In genomic region chr4:143768007-143768591, GRCh38 we compare ENCODE assay signal across 18 cellular contexts.
DNase-seq lines count a peak whose midpoint lies in the region; ATAC-seq, FAIRE-seq and TF ChIP-seq lines count a peak whose summit lies in the region.
"Had no signal": no experiment of that assay in that cellular context is flagged by ENCODE, and none has a peak within 500 bp of the region (broad histone marks: within the 10 kb centered on the region; RNA-seq: fewer than 3 reads in every experiment).

No MANE protein-coding gene starts in this region.

- no peak overlapping the region for H3K27ac Mint-ChIP-seq in activated T-helper 1 cell treated with anti-CD3 and anti-CD28 coated beads, Interleukin-12 subunit alpha, Interleukin-12 subunit beta, Interleukin-2, Interleukin-4 antibody, amounts not matched to agents 30 ng/mL and 10 ng/mL and 1 ng/mL, durations not matched to agents 14 hours and 24 hours and 36 hours
- H3K27ac Mint-ChIP-seq: activated naive CD8-positive, alpha-beta T cell treated with anti-CD3 and anti-CD28 coated beads, Interleukin-2, amount 10 ng/mL, durations not matched to agents 7 days and 5 days; stimulated activated naive CD8-positive, alpha-beta T cell treated with anti-CD3 and anti-CD28 coated beads, Interleukin-15, Interleukin-2, amounts not matched to agents 100 ng/mL and 50 ng/mL, for 24 hours had no signal

- no TSS peak for BruUV-seq in HCT116 (replicated peaks; lab: Mats Ljungman, UMichigan)
- BruUV-seq in K562 (replicated peaks; lab: Mats Ljungman, UMichigan), result no TSS peak

- DNase-seq in HCT116 (ENCODE audit: low read depth, low spot score), result peak; percentile 45
- DNase-seq in K562 (ENCODE audit: extremely low read depth in 1 of 4, low spot score in 3 of 4), result no peak
- no peak for DNase-seq in left lung
- DNase-seq in activated T-helper 1 cell treated with anti-CD3 and anti-CD28 coated beads, Interleukin-12 subunit alpha, Interleukin-12 subunit beta, Interleukin-2, Interleukin-4 antibody, amounts not matched to agents 30 ng/mL and 10 ng/mL and 1 ng/mL, durations not matched to agents 14 hours and 24 hours and 36 hours (ENCODE audit: low spot score), result no peak
- DNase-seq: activated naive CD8-positive, alpha-beta T cell treated with anti-CD3 and anti-CD28 coated beads, Interleukin-2, amount 10 ng/mL, durations not matched to agents 7 days and 5 days; activated T-cell treated with anti-CD3 and anti-CD28 coated beads for 4 hours; AML-193; NCI-H187 treated with DMSO at 0.1 percent for 48 hours; NCI-H526 treated with DMSO at 0.1 percent for 48 hours; T-helper 2 cell had no signal

- no peaks in the 10 kb centered on the region for H3K27me3 ChIP-seq in ACC112 (ENCODE audit: insufficient read depth, low read length)
- H3K27me3 ChIP-seq in HCT116 (ENCODE audit: insufficient read depth, low read length), result no peaks in the 10 kb centered on the region
- no peaks in the 10 kb centered on the region for H3K27me3 ChIP-seq in K562 (ENCODE audit: control insufficient read depth in 2 of 2, insufficient read depth in 2 of 2, low read length in 2 of 2)
- no peaks in the 10 kb centered on the region for H3K27me3 ChIP-seq in left lung
- H3K27me3 ChIP-seq: neutrophil had no signal

- peak overlapping the region; percentile 33 for H3K4me3 ChIP-seq in ACC112 (ENCODE audit: low read depth, low read length)
- H3K4me3 ChIP-seq in HCT116 (replicated peaks in 1 of 2; ENCODE audit: low read depth in 1 of 2, low read length in 2 of 2), result peak overlapping the region in 1 of 2 experiments; percentile 5; a peak in 1 of 4 replicates
- H3K4me3 ChIP-seq in K562, result no peak overlapping the region
- no peak overlapping the region for H3K4me3 ChIP-seq in left lung
- H3K4me3 ChIP-seq: skin epidermis had no signal

- no peak for TF ChIP-seq EP300 in K562 (IDR thresholded peaks at IDR 0.05; ENCODE audit: low read length)

- H3K4me1 ChIP-seq in ACC112 (ENCODE audit: control insufficient read depth, insufficient read depth, low read length, unreplicated experiment) (peaks cover 9% of the 10 kb centered on the region), HCT116 (ENCODE audit: control insufficient read depth in 1 of 2, insufficient read depth in 2 of 2, low read length in 2 of 2) (peaks cover 0 to 8% of the 10 kb centered on the region in 2 experiments; a peak in 3 of 4 replicates), K562 (replicated peaks in 1 of 2; ENCODE audit: control insufficient read depth in 2 of 2, insufficient read depth in 2 of 2, low read length in 2 of 2) (no peaks in the 10 kb centered on the region; a peak in 1 of 5 replicates), left lung (no peaks in the 10 kb centered on the region)

- WGBS in K562 (ENCODE audit: insufficient coverage, low coverage, missing lambda C conversion rate), result 65% methylated on average over 5 of the region's 5 CpGs

- POLR2A ChIA-PET in HCT116 (lab: Charles Lee), result no interaction called here
- POLR2A ChIA-PET in K562 (lab: Yijun Ruan, JAX), result no interaction called here

- no peak for FAIRE-seq in K562 (lab: Jason Lieb, UNC)

- H3K79me2 ChIP-seq in ACC112 (ENCODE audit: control insufficient read depth, insufficient read depth, low read length, unreplicated experiment), result no peaks in the 10 kb centered on the region
- no peaks in the 10 kb centered on the region for H3K79me2 ChIP-seq in HCT116 (ENCODE audit: insufficient read depth, low read length)
- H3K79me2 ChIP-seq in K562 (ENCODE audit: control insufficient read depth, insufficient read depth, low read length), result no peaks in the 10 kb centered on the region

- H4K20me1 ChIP-seq in HCT116 (ENCODE audit: insufficient read depth) (no peaks in the 10 kb centered on the region), K562 (replicated peaks; ENCODE audit: control insufficient read depth, insufficient read depth, low read length) (no peaks in the 10 kb centered on the region)

- H3K9me2 ChIP-seq in HCT116 (ENCODE audit: insufficient read depth), result no peaks in the 10 kb centered on the region

- H3K27ac ChIP-seq in ACC112 (ENCODE audit: low read depth, low read length) (peak overlapping the region; percentile 80), HCT116 (ENCODE audit: low read depth, low read length) (peak overlapping the region; percentile 34; the same call in 1 of the 2 replicates), K562 (ENCODE audit: extremely low read depth, low read depth, low read length) (no peak overlapping the region), left lung (no peak overlapping the region)
- H3K27ac ChIP-seq: HL-60, neutrophil, skin epidermis had no signal

- ATAC-seq in HCT116 (peak; percentile 89), K562 (no peak), left lung (peak; percentile 81), GM19324 (IDR thresholded peaks at IDR 0.05; ENCODE audit: low FRiP score, unreplicated experiment) (no peak), HG02571 (IDR thresholded peaks at IDR 0.05; ENCODE audit: unreplicated experiment) (no peak), HG03457 (IDR thresholded peaks at IDR 0.05; ENCODE audit: unreplicated experiment) (no peak)

- in situ Hi-C loops in K562 (cut with MboI), result no loop called here

- H3K36me3 ChIP-seq in ACC112 (ENCODE audit: insufficient read depth, low read length) (no peaks in the 10 kb centered on the region), HCT116 (ENCODE audit: control insufficient read depth in 1 of 2, insufficient read depth in 2 of 2, low read length in 2 of 2) (no peaks in the 10 kb centered on the region), K562 (ENCODE audit: control insufficient read depth, insufficient read depth, low read length) (no peaks in the 10 kb centered on the region), left lung (no peaks in the 10 kb centered on the region)
- H3K36me3 ChIP-seq: neutrophil had no signal

- H3K4me3 Mint-ChIP-seq in activated T-helper 1 cell treated with anti-CD3 and anti-CD28 coated beads, Interleukin-12 subunit alpha, Interleukin-12 subunit beta, Interleukin-2, Interleukin-4 antibody, amounts not matched to agents 30 ng/mL and 10 ng/mL and 1 ng/mL, durations not matched to agents 14 hours and 24 hours and 36 hours, result no peak overlapping the region
- H3K4me3 Mint-ChIP-seq: activated naive CD8-positive, alpha-beta T cell treated with anti-CD3 and anti-CD28 coated beads, Interleukin-2, amount 10 ng/mL, durations not matched to agents 7 days and 5 days; stimulated activated naive CD8-positive, alpha-beta T cell treated with anti-CD3 and anti-CD28 coated beads, Interleukin-15, Interleukin-2, amounts not matched to agents 100 ng/mL and 50 ng/mL, for 24 hours had no signal

- H3K9ac ChIP-seq in HCT116 (ENCODE audit: low read length) (no peak overlapping the region), K562 (ENCODE audit: insufficient read depth in 1 of 2, low read depth in 2 of 2, low read length in 2 of 2) (no peak overlapping the region)

- RAD21 ChIA-PET in HCT116 (lab: Charles Lee; ENCODE audit: low non-redundant PET in 1 of 2, low total read pairs in 2 of 2, uncharacterized antibody in 2 of 2, unreplicated experiment in 2 of 2), result no interaction called here

- H3K9me3 ChIP-seq in HCT116 (ENCODE audit: control insufficient read depth in 1 of 2, insufficient read depth in 1 of 2, low read depth in 1 of 2, low read length in 2 of 2) (no peaks in the 10 kb centered on the region), K562 (replicated peaks; ENCODE audit: control insufficient read depth, insufficient read depth, low read depth, low read length) (no peaks in the 10 kb centered on the region), left lung (no peaks in the 10 kb centered on the region)
- H3K9me3 ChIP-seq: neutrophil had no signal

- CTCF ChIA-PET in HCT116 (lab: Charles Lee), result no interaction called here
- CTCF ChIA-PET in K562 (lab: Yijun Ruan, JAX; ENCODE audit: low intra/inter-chr PET ratio), result no interaction called here

- H3K9me3 Mint-ChIP-seq in activated T-helper 1 cell treated with anti-CD3 and anti-CD28 coated beads, Interleukin-12 subunit alpha, Interleukin-12 subunit beta, Interleukin-2, Interleukin-4 antibody, amounts not matched to agents 30 ng/mL and 10 ng/mL and 1 ng/mL, durations not matched to agents 14 hours and 24 hours and 36 hours, result no peaks in the 10 kb centered on the region
- H3K9me3 Mint-ChIP-seq: activated naive CD8-positive, alpha-beta T cell treated with anti-CD3 and anti-CD28 coated beads, Interleukin-2, amount 10 ng/mL, durations not matched to agents 7 days and 5 days; stimulated activated naive CD8-positive, alpha-beta T cell treated with anti-CD3 and anti-CD28 coated beads, Interleukin-15, Interleukin-2, amounts not matched to agents 100 ng/mL and 50 ng/mL, for 24 hours had no signal

- intact Hi-C loops in HCT116 (cut with micrococcal nuclease) (no loop called here), K562 (cut with micrococcal nuclease) (no loop called here), left lung (cut with DNase I) (no loop called here)
- intact Hi-C loops in activated T-helper 1 cell treated with anti-CD3 and anti-CD28 coated beads, Interleukin-12 subunit alpha, Interleukin-12 subunit beta, Interleukin-2, Interleukin-4 antibody, amounts not matched to agents 30 ng/mL and 10 ng/mL and 1 ng/mL, durations not matched to agents 14 hours and 24 hours and 36 hours (cut with micrococcal nuclease), result no loop called here

- TF ChIP-seq CTCF in HCT116 (IDR thresholded peaks at IDR 0.05 in 2 of 3, conservative IDR thresholded peaks at IDR 0.05 in 1 of 3; ENCODE audit: borderline replicate concordance in 1 of 3, insufficient read depth in 1 of 3, low read depth in 2 of 3, low read length in 2 of 3), result no peak
- no peak for TF ChIP-seq CTCF in K562 (IDR thresholded peaks at IDR 0.05 in 2 of 3, conservative IDR thresholded peaks at IDR 0.05 in 1 of 3; ENCODE audit: insufficient read depth in 2 of 3, low read depth in 1 of 3, low read length in 3 of 3)
- no peak for TF ChIP-seq CTCF in left lung (IDR thresholded peaks at IDR 0.05)

- TF ChIP-seq RAD21 in HCT116 (IDR thresholded peaks at IDR 0.05; ENCODE audit: low read depth) (no peak), K562 (CRISPR knock-in tag; conservative IDR thresholded peaks at IDR 0.05 in 1 of 2, IDR thresholded peaks at IDR 0.05 in 1 of 2) (no peak)

- TF ChIP-seq POLR2A in HCT116 (IDR thresholded peaks at IDR 0.05; ENCODE audit: borderline replicate concordance, extremely low read depth, insufficient read depth, insufficient read length) (no peak), K562 (conservative IDR thresholded peaks at IDR 0.05) (no peak)

- no peaks in the 10 kb centered on the region for H3K9me1 ChIP-seq in K562 (ENCODE audit: control insufficient read depth, insufficient read depth, low read length)

- peaks cover 3% of the 10 kb centered on the region for H3K27me3 Mint-ChIP-seq in activated T-helper 1 cell treated with anti-CD3 and anti-CD28 coated beads, Interleukin-12 subunit alpha, Interleukin-12 subunit beta, Interleukin-2, Interleukin-4 antibody, amounts not matched to agents 30 ng/mL and 10 ng/mL and 1 ng/mL, durations not matched to agents 14 hours and 24 hours and 36 hours (ENCODE audit: insufficient read depth)

- no peaks in the 10 kb centered on the region for H3K36me3 Mint-ChIP-seq in activated T-helper 1 cell treated with anti-CD3 and anti-CD28 coated beads, Interleukin-12 subunit alpha, Interleukin-12 subunit beta, Interleukin-2, Interleukin-4 antibody, amounts not matched to agents 30 ng/mL and 10 ng/mL and 1 ng/mL, durations not matched to agents 14 hours and 24 hours and 36 hours (ENCODE audit: low read depth)
- H3K36me3 Mint-ChIP-seq: activated naive CD8-positive, alpha-beta T cell treated with anti-CD3 and anti-CD28 coated beads, Interleukin-2, amount 10 ng/mL, durations not matched to agents 7 days and 5 days had no signal

- H2AFZ ChIP-seq in ACC112 (ENCODE audit: low read length, unreplicated experiment) (peak overlapping the region; percentile 83), HCT116 (ENCODE audit: low read depth, low read length, poor library complexity, severe bottlenecking) (peak overlapping the region; percentile 88), K562 (ENCODE audit: low read depth, low read length) (peak overlapping the region; percentile 53; the same call in 1 of the 2 replicates)

- H3K4me2 ChIP-seq in HCT116 (ENCODE audit: low read length) (peak overlapping the region; percentile 56), K562 (ENCODE audit: insufficient read depth, low read length) (no peak overlapping the region)

- H3K4me1 Mint-ChIP-seq in activated T-helper 1 cell treated with anti-CD3 and anti-CD28 coated beads, Interleukin-12 subunit alpha, Interleukin-12 subunit beta, Interleukin-2, Interleukin-4 antibody, amounts not matched to agents 30 ng/mL and 10 ng/mL and 1 ng/mL, durations not matched to agents 14 hours and 24 hours and 36 hours (ENCODE audit: low read depth), result no peaks in the 10 kb centered on the region
- H3K4me1 Mint-ChIP-seq: activated naive CD8-positive, alpha-beta T cell treated with anti-CD3 and anti-CD28 coated beads, Interleukin-2, amount 10 ng/mL, durations not matched to agents 7 days and 5 days had no signal

Comparison
In these comparisons a context has a peak if more than half of its experiments do, and no peak if none do; other contexts are left out.
1. H3K27ac ChIP-seq: peak in ACC112 (single experiment) and HCT116 (single experiment); none in K562 (single experiment) and left lung (0 of 2).
2. ATAC-seq: peak in HCT116 (single experiment) and left lung (single experiment); none in K562 (single experiment), GM19324 (single experiment), HG02571 (single experiment) and HG03457 (single experiment).
3. Peak in every context shown above with its lines, with median percentiles within 50 percentile points of each other: H2AFZ ChIP-seq.